9 cellular contexts compared by ENCODE assay signal in the genomic region with DNA sequence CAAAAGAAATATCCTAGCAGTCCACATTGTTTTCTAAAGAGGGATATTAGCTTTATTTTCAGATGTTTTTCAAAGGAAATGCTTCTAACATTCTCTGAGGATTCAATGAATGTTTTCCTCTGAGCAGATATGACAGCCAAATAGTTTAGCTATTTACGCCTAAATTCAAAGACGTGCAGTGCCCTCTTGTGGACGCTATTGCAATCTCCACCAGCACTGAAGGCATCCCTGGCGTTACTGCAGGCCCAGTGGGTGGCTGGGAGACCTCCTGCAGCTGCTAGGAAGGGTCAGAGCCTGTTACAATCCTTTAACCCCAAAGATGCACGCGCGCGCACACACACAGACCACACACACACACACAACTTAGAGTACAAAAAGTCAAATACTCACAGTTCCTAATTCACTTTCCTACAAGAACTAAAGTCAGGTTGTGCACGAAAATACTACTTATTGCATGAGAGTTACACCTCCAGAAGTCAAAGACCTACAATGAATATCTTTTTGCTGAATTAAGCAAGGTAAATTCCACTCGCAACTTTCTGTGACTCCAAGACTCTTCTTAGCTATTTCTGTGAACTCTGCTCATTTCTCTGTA.
DNase-seq lines count a peak whose midpoint lies in the region; ATAC-seq and TF ChIP-seq lines count a peak whose summit lies in the region.
"Had no signal": no experiment of that assay in that cellular context is flagged by ENCODE, and none has a peak within 500 bp of the region (broad histone marks: within the 10 kb centered on the region; RNA-seq: fewer than 3 reads in every experiment).

No MANE protein-coding gene starts in this region.

- H3K36me3 ChIP-seq in IMR-90 (ENCODE audit: control insufficient read depth, insufficient read depth, low read length) (no peaks in the 10 kb centered on the region), heart left ventricle (no peaks in the 10 kb centered on the region)
- H3K36me3 ChIP-seq: BLaER1 treated with 17β-estradiol and CSF1 and Interleukin-3, amounts not matched to agents 10 nM and 100 nM had no signal

- H3K27ac ChIP-seq in IMR-90 (ENCODE audit: insufficient read depth, low read length) (no peak overlapping the region), heart left ventricle (no peak overlapping the region)
- H3K27ac ChIP-seq: BLaER1 treated with 17β-estradiol and CSF1 and Interleukin-3, amounts not matched to agents 10 nM and 100 nM had no signal

- H3K4me3 Mint-ChIP-seq in activated naive CD8-positive, alpha-beta T cell treated with anti-CD3 and anti-CD28 coated beads, Interleukin-2, amount 10 ng/mL, durations not matched to agents 7 days and 5 days: no peak overlapping the region

- no peak overlapping the region for H3K4me3 ChIP-seq in IMR-90 (ENCODE audit: insufficient read depth, low read depth, low read length)
- H3K4me3 ChIP-seq in heart left ventricle: no peak overlapping the region
- H3K4me3 ChIP-seq: BLaER1 treated with 17β-estradiol and CSF1 and Interleukin-3, amounts not matched to agents 10 nM and 100 nM had no signal

- H3K4me1 ChIP-seq in IMR-90 (ENCODE audit: control insufficient read depth, insufficient read depth, low read length) (no peaks in the 10 kb centered on the region), heart left ventricle (peaks cover 0 to 8% (median 0%) of the 10 kb centered on the region in 12 donors)
- H3K4me1 ChIP-seq: BLaER1 treated with 17β-estradiol and CSF1 and Interleukin-3, amounts not matched to agents 10 nM and 100 nM had no signal

- no peak overlapping the region for H3K56ac ChIP-seq in IMR-90 (ENCODE audit: extremely low read depth, insufficient read depth, low read length)

- H4K91ac ChIP-seq in IMR-90 (ENCODE audit: insufficient read depth, low read depth, low read length): no peak overlapping the region

- no peak overlapping the region for H3K9ac ChIP-seq in IMR-90 (ENCODE audit: low read depth, low read length)
- H3K9ac ChIP-seq: BLaER1 treated with 17β-estradiol and CSF1 and Interleukin-3, amounts not matched to agents 10 nM and 100 nM had no signal

- no peak overlapping the region for H3K23ac ChIP-seq in IMR-90 (ENCODE audit: low read depth, low read length)

- TF ChIP-seq CTCF in IMR-90 (conservative IDR thresholded peaks at IDR 0.05; ENCODE audit: low read depth, low read length) (peak; percentile 65), heart left ventricle (IDR thresholded peaks at IDR 0.05) (peak; percentile 53 to 85 (median 68))

- H3K4me2 ChIP-seq in IMR-90 (ENCODE audit: low read depth, low read length): no peak overlapping the region
- H3K4me2 ChIP-seq: BLaER1 treated with 17β-estradiol and CSF1 and Interleukin-3, amounts not matched to agents 10 nM and 100 nM had no signal

- H3K27me3 Mint-ChIP-seq in activated naive CD8-positive, alpha-beta T cell treated with anti-CD3 and anti-CD28 coated beads, Interleukin-2, amount 10 ng/mL, durations not matched to agents 7 days and 5 days: no peaks in the 10 kb centered on the region

- in situ Hi-C loops in IMR-90 (cut with MboI; ENCODE audit: low sequenced_read_pairs): no loop called here

- 8% methylated on average over 5 of the region's 10 CpGs; no CpG with 5 or more reads in 1 of the 2 experiments for WGBS in IMR-90 (ENCODE audit: extremely low coverage in 2 of 2, insufficient read length in 1 of 2), 2 experiments
- 17 to 25% (median 21%) methylated on average over 10 of the region's 10 CpGs for WGBS in heart left ventricle, 4 donors

- peak; percentile 10 for DNase-seq in NK-92 treated with Interleukin-12 subunit alpha and Interleukin-12 subunit beta, amount 100 ng/mL, for 24 hours (lab: John Stamatoyannopoulos, UW)
- DNase-seq in NK-92 (lab: John Stamatoyannopoulos, UW; ENCODE audit: unreplicated experiment) (no peak), IMR-90 (peak; percentile 70), OCI-M1 (lab: John Stamatoyannopoulos, UW) (peak; percentile 92), heart left ventricle (peak; percentile 35 to 64 (median 53)), putamen (ENCODE audit: low spot score) (peak; percentile 63)
- DNase-seq in activated naive CD8-positive, alpha-beta T cell treated with anti-CD3 and anti-CD28 coated beads, Interleukin-2, amount 10 ng/mL, durations not matched to agents 7 days and 5 days: peak; percentile 33

- H2BK5ac ChIP-seq in IMR-90 (ENCODE audit: low read depth, low read length, poor library complexity, severe bottlenecking): no peak overlapping the region

- no peak overlapping the region for H2BK20ac ChIP-seq in IMR-90 (ENCODE audit: low read depth, low read length)

- no peaks in the 10 kb centered on the region for H3K4me1 Mint-ChIP-seq in activated naive CD8-positive, alpha-beta T cell treated with anti-CD3 and anti-CD28 coated beads, Interleukin-2, amount 10 ng/mL, durations not matched to agents 7 days and 5 days

- no peaks in the 10 kb centered on the region for H4K20me1 ChIP-seq in IMR-90 (ENCODE audit: insufficient read depth, low read length)
- H4K20me1 ChIP-seq: BLaER1 treated with 17β-estradiol and CSF1 and Interleukin-3, amounts not matched to agents 10 nM and 100 nM had no signal

- TF ChIP-seq POLR2A in IMR-90 (IDR thresholded peaks at IDR 0.05; ENCODE audit: low read depth, low read length) (no peak), heart left ventricle (IDR thresholded peaks at IDR 0.05) (no peak)

- dilution Hi-C loops in IMR-90 (cut with HindIII; ENCODE audit: low sequenced_read_pairs, unreplicated experiment): no loop called here

- TF ChIP-seq RAD21 in IMR-90 (IDR thresholded peaks at IDR 0.05; ENCODE audit: low read length): peak; percentile 79

- H3K9me3 ChIP-seq in IMR-90 (ENCODE audit: control insufficient read depth, insufficient read depth, low read length): no peaks in the 10 kb centered on the region; the same call in 1 of the 2 replicates
- no peaks in the 10 kb centered on the region for H3K9me3 ChIP-seq in heart left ventricle
- H3K9me3 ChIP-seq: BLaER1 treated with 17β-estradiol and CSF1 and Interleukin-3, amounts not matched to agents 10 nM and 100 nM had no signal

- intact Hi-C loops in IMR-90 (cut with micrococcal nuclease): loop anchor here (5.0 kb wide), 2 partner anchors 295 to 735 kb away; no protein-coding TSS in a partner anchor
- intact Hi-C loops in heart left ventricle (cut with DNase I): loop anchor here in 6 of 10 donors (5.0 to 10.0 kb wide), 5 partner anchors 250 to 573 kb away; no protein-coding TSS in a partner anchor

- peak overlapping the region; percentile 8 for H2AFZ ChIP-seq in IMR-90 (replicated peaks; ENCODE audit: low read length, poor library complexity)

- H3K27me3 ChIP-seq in IMR-90 (ENCODE audit: control insufficient read depth, insufficient read depth, low read length): no peaks in the 10 kb centered on the region
- no peaks in the 10 kb centered on the region for H3K27me3 ChIP-seq in heart left ventricle
- H3K27me3 ChIP-seq: BLaER1 treated with 17β-estradiol and CSF1 and Interleukin-3, amounts not matched to agents 10 nM and 100 nM had no signal

- H3K36me3 Mint-ChIP-seq in activated naive CD8-positive, alpha-beta T cell treated with anti-CD3 and anti-CD28 coated beads, Interleukin-2, amount 10 ng/mL, durations not matched to agents 7 days and 5 days: no peaks in the 10 kb centered on the region

- no peak overlapping the region for H3K14ac ChIP-seq in IMR-90 (replicated peaks; ENCODE audit: low read depth, low read length)

- POLR2A ChIA-PET in IMR-90 (lab: Charles Lee; ENCODE audit: unreplicated experiment): no interaction called here
- POLR2A ChIA-PET in activated naive CD8-positive, alpha-beta T cell treated with anti-CD3 and anti-CD28 coated beads, Interleukin-2, amount 10 ng/mL, durations not matched to agents 7 days and 5 days (lab: Charles Lee): no interaction called here

- H3K4ac ChIP-seq in IMR-90 (ENCODE audit: low read depth, low read length): no peak overlapping the region

- H3K18ac ChIP-seq in IMR-90 (ENCODE audit: low read depth, low read length): no peak overlapping the region

- H3K27ac Mint-ChIP-seq in activated naive CD8-positive, alpha-beta T cell treated with anti-CD3 and anti-CD28 coated beads, Interleukin-2, amount 10 ng/mL, durations not matched to agents 7 days and 5 days: no peak overlapping the region

- no peaks in the 10 kb centered on the region for H3K9me1 ChIP-seq in IMR-90 (ENCODE audit: insufficient read depth, low read length)

- H4K8ac ChIP-seq in IMR-90 (ENCODE audit: low read depth in 2 of 2, low read length in 2 of 2): no peak overlapping the region

- CTCF ChIA-PET in IMR-90 (lab: Yijun Ruan, JAX): interaction anchor here (0.6 to 2.3 kb wide), 16 partner anchors 9 to 569 kb away, joined by 3 to 16 read pairs (median 4); no protein-coding TSS in a partner anchor

- H2BK120ac ChIP-seq in IMR-90 (ENCODE audit: low read depth, low read length): no peak overlapping the region; the same call in 1 of the 2 replicates

- no peak overlapping the region for H2AK9ac ChIP-seq in IMR-90 (replicated peaks; ENCODE audit: low read depth, low read length, poor library complexity)

- H3K9me3 Mint-ChIP-seq in activated naive CD8-positive, alpha-beta T cell treated with anti-CD3 and anti-CD28 coated beads, Interleukin-2, amount 10 ng/mL, durations not matched to agents 7 days and 5 days: no peaks in the 10 kb centered on the region

- no peak overlapping the region for H2BK15ac ChIP-seq in IMR-90 (ENCODE audit: low read depth, low read length)

- ATAC-seq in IMR-90 (ENCODE audit: low read depth): peak; percentile 90
- peak; percentile 50 for ATAC-seq in activated naive CD8-positive, alpha-beta T cell treated with anti-CD3 and anti-CD28 coated beads, Interleukin-2, amount 10 ng/mL, durations not matched to agents 7 days and 5 days (ENCODE audit: low read depth)
- ATAC-seq in heart left ventricle: peak; percentile 51 to 67 (median 60)
- no peak for ATAC-seq in HG02938 (IDR thresholded peaks at IDR 0.05; ENCODE audit: unreplicated experiment)

- BruUV-seq in IMR-90 (replicated peaks; lab: Mats Ljungman, UMichigan): no TSS peak

- H4K5ac ChIP-seq in IMR-90 (ENCODE audit: low read depth, low read length): no peak overlapping the region

- no peaks in the 10 kb centered on the region for H3K79me1 ChIP-seq in IMR-90 (ENCODE audit: low read depth in 1 of 2, low read length in 2 of 2)

- no peak overlapping the region for H2AK5ac ChIP-seq in IMR-90 (ENCODE audit: low read depth, low read length)

TF ChIP-seq in IMR-90, 13 proteins besides CTCF, POLR2A, EP300 and RAD21:
- TF ChIP-seq, protein P1, sequence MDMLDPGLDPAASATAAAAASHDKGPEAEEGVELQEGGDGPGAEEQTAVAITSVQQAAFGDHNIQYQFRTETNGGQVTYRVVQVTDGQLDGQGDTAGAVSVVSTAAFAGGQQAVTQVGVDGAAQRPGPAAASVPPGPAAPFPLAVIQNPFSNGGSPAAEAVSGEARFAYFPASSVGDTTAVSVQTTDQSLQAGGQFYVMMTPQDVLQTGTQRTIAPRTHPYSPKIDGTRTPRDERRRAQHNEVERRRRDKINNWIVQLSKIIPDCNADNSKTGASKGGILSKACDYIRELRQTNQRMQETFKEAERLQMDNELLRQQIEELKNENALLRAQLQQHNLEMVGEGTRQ (IDR thresholded peaks at IDR 0.05; ENCODE audit: low read depth, low read length): no peak
- TF ChIP-seq SMC3 (IDR thresholded peaks at IDR 0.05; ENCODE audit: low read depth, low read length): peak; percentile 82
